In genomic region chr2:235523486-235524150, GRCh38 we compare ENCODE assay signal across 2 cellular contexts.
TF ChIP-seq lines count a peak whose summit lies in the region.

No MANE protein-coding gene starts in this region.

TF ChIP-seq in GM23338, 12 proteins besides CTCF, POLR2A, EP300 and RAD21 (continued from another document):
- no peak for TF ChIP-seq EZH2 (IDR thresholded peaks at IDR 0.05; ENCODE audit: low read depth, unreplicated experiment)
- no peak for TF ChIP-seq ZNF114 (CRISPR knock-in tag; IDR thresholded peaks at IDR 0.05)
- TF ChIP-seq ZNF462 (CRISPR knock-in tag; IDR thresholded peaks at IDR 0.05) = no peak
TF ChIP-seq in GM23338: peak in this region for 0.

TF ChIP-seq in WTC11, 78 proteins besides CTCF, POLR2A, EP300 and RAD21 (continued from another document):
- TF ChIP-seq CBFB (CRISPR knock-in tag; IDR thresholded peaks at IDR 0.05; ENCODE audit: low read depth) (no peak), ZNF425 (CRISPR knock-in tag; conservative IDR thresholded peaks at IDR 0.05) (no peak), SMAD3 (CRISPR knock-in tag; IDR thresholded peaks at IDR 0.05; ENCODE audit: borderline replicate concordance) (no peak), MXD4 (CRISPR knock-in tag; IDR thresholded peaks at IDR 0.05; ENCODE audit: borderline replicate concordance) (no peak), NR2C2 (CRISPR knock-in tag; IDR thresholded peaks at IDR 0.05) (no peak), SMAD4 (CRISPR knock-in tag; IDR thresholded peaks at IDR 0.05) (no peak), KAT7 (CRISPR knock-in tag; IDR thresholded peaks at IDR 0.05; ENCODE audit: borderline replicate concordance) (no peak), ATF6 (CRISPR knock-in tag; IDR thresholded peaks at IDR 0.05) (no peak), TP53 (CRISPR knock-in tag; IDR thresholded peaks at IDR 0.05) (no peak), ZNF512 (CRISPR knock-in tag; IDR thresholded peaks at IDR 0.05; ENCODE audit: borderline replicate concordance) (no peak), CREM (CRISPR knock-in tag; IDR thresholded peaks at IDR 0.05) (no peak), ATF1 (CRISPR knock-in tag; IDR thresholded peaks at IDR 0.05) (no peak), E2F5 (CRISPR knock-in tag; IDR thresholded peaks at IDR 0.05) (no peak), STAT6 (CRISPR knock-in tag; conservative IDR thresholded peaks at IDR 0.05; ENCODE audit: low read depth) (no peak), IRF2 (CRISPR knock-in tag; IDR thresholded peaks at IDR 0.05; ENCODE audit: borderline replicate concordance, low read depth) (no peak), ERG (CRISPR knock-in tag; IDR thresholded peaks at IDR 0.05) (no peak)
